10 cellular contexts compared by ENCODE assay signal in genomic region chr2:64637000-64637628, GRCh38. TPM values are rescaled to one million over a fixed set of nuclear protein-coding genes. Genes with fewer than 3 reads are reported as not detected.
DNase-seq lines count a peak whose midpoint lies in the region; ATAC-seq and FAIRE-seq lines count a peak whose summit lies in the region.
"Had no signal": no experiment of that assay in that cellular context is flagged by ENCODE, and none has a peak within 500 bp of the region (broad histone marks: within the 10 kb centered on the region; RNA-seq: fewer than 3 reads in every experiment).

No MANE protein-coding gene starts in this region.

- no peaks in the 10 kb centered on the region for H3K27me3 ChIP-seq in BLaER1
- H3K27me3 ChIP-seq: SJSA1 had no signal

- H3K9me3 ChIP-seq in BLaER1: no peaks in the 10 kb centered on the region
- H3K9me3 ChIP-seq: SJSA1 had no signal

- H3K27me3 Mint-ChIP-seq in activated naive CD8-positive, alpha-beta T cell treated with anti-CD3 and anti-CD28 coated beads, Interleukin-2, amount 50 U/mL, for 24 hours: no peaks in the 10 kb centered on the region

- peaks cover 50% of the 10 kb centered on the region for H3K36me3 ChIP-seq in BLaER1

- FAIRE-seq in frontal cortex (lab: Jason Lieb, UNC): no peak

- H3K9me3 Mint-ChIP-seq in activated naive CD8-positive, alpha-beta T cell treated with anti-CD3 and anti-CD28 coated beads, Interleukin-2, amount 50 U/mL, for 24 hours: no peaks in the 10 kb centered on the region

- H3K4me3 ChIP-seq in BLaER1: peak overlapping the region; percentile 38
- H3K4me3 ChIP-seq: SJSA1 had no signal

- peak overlapping the region; percentile 82 for H3K27ac ChIP-seq in BLaER1
- H3K27ac ChIP-seq: SJSA1 had no signal

- H3K9ac ChIP-seq in BLaER1: peak overlapping the region; percentile 17; the same call in 1 of the 2 replicates

- peak overlapping the region; percentile 82 for H3K27ac Mint-ChIP-seq in activated naive CD8-positive, alpha-beta T cell treated with anti-CD3 and anti-CD28 coated beads, Interleukin-2, amount 50 U/mL, for 24 hours

- intact Hi-C loops in posterior vena cava (cut with DNase I): no loop called here

- peak overlapping the region; percentile 72 for H3K4me3 Mint-ChIP-seq in activated naive CD8-positive, alpha-beta T cell treated with anti-CD3 and anti-CD28 coated beads, Interleukin-2, amount 50 U/mL, for 24 hours

- peak; percentile 47 for ATAC-seq in GM19328 (IDR thresholded peaks at IDR 0.05; ENCODE audit: unreplicated experiment)
- peak; percentile 53 for ATAC-seq in HG03159 (IDR thresholded peaks at IDR 0.05; ENCODE audit: unreplicated experiment)
- peak; percentile 62 for ATAC-seq in activated naive CD8-positive, alpha-beta T cell treated with anti-CD3 and anti-CD28 coated beads, Interleukin-2, amount 50 U/mL, for 24 hours

- no peak for DNase-seq in activated naive CD8-positive, alpha-beta T cell treated with anti-CD3 and anti-CD28 coated beads, Interleukin-2, amount 50 U/mL, for 24 hours
- no peak for DNase-seq in frontal cortex (ENCODE audit: low spot score in 2 of 2)
- no peak for DNase-seq in posterior vena cava (ENCODE audit: low spot score)
- DNase-seq in ecto neural progenitor cell (ENCODE audit: low spot score): no peak
- DNase-seq in NCI-H345 treated with DMSO at 0.1 percent for 48 hours (lab: John Stamatoyannopoulos, UW; ENCODE audit: unreplicated experiment): no peak
- DNase-seq: EL had no signal

- peak overlapping the region; percentile 85 for H3K4me2 ChIP-seq in BLaER1

- H3K4me1 Mint-ChIP-seq in activated naive CD8-positive, alpha-beta T cell treated with anti-CD3 and anti-CD28 coated beads, Interleukin-2, amount 50 U/mL, for 24 hours: peaks cover 63% of the 10 kb centered on the region

- H4K20me1 ChIP-seq in BLaER1: peaks cover 41% of the 10 kb centered on the region

- peaks cover 55% of the 10 kb centered on the region for H3K4me1 ChIP-seq in BLaER1

- peaks cover 25% of the 10 kb centered on the region for H3K36me3 Mint-ChIP-seq in activated naive CD8-positive, alpha-beta T cell treated with anti-CD3 and anti-CD28 coated beads, Interleukin-2, amount 50 U/mL, for 24 hours (ENCODE audit: low read depth)

RNA-seq across cellular contexts. Expression of gene SERTAD2, which starts 16.6 kb away (rescaled TPM):
- 3.7 TPM for total RNA-seq in frontal cortex
- 10 to 100 TPM; 17.3 to 21.8 TPM for total RNA-seq in posterior vena cava
